In genomic region chr20:50085481-50086365, GRCh38 we compare ENCODE assay signal across 8 cellular contexts. TPM values are rescaled to one million over a fixed set of nuclear protein-coding genes. Genes with fewer than 3 reads are reported as not detected.
DNase-seq lines count a peak whose midpoint lies in the region; FAIRE-seq and TF ChIP-seq lines count a peak whose summit lies in the region.

No MANE protein-coding gene starts in this region.

- H3K9me3 ChIP-seq in A673 (ENCODE audit: low read depth, low read length, poor library complexity, severe bottlenecking) (no peaks in the 10 kb centered on the region), kidney (ENCODE audit: control insufficient read depth in 1 of 2, low read length in 2 of 2) (no peaks in the 10 kb centered on the region), spleen (no peaks in the 10 kb centered on the region)

- no TSS peak for BruUV-seq in A673 (replicated peaks; lab: Mats Ljungman, UMichigan)

- no peak overlapping the region for H3K4me3 ChIP-seq in A673 (ENCODE audit: low read depth, low read length, poor library complexity, severe bottlenecking)
- H3K4me3 ChIP-seq in kidney (ENCODE audit: low read length in 2 of 2) = peak overlapping the region in 1 of 2 donors; percentile 44
- H3K4me3 ChIP-seq in spleen = peak overlapping the region in 4 of 8 donors; percentile 8 to 63 (median 32)

- FAIRE-seq in kidney (lab: Jason Lieb, UNC) = no peak
- FAIRE-seq in H54 (lab: Jason Lieb, UNC) = no peak

- intact Hi-C loops in A673 (cut with micrococcal nuclease; ENCODE audit: unreplicated experiment) = no loop called here
- intact Hi-C loops in kidney (cut with DNase I) = no loop called here
- intact Hi-C loops in spleen (cut with DNase I; ENCODE audit: low total_unique reads) = no loop called here

- H3K36me3 ChIP-seq in A673 (ENCODE audit: insufficient read depth, low read length, poor library complexity, severe bottlenecking) (peaks cover 17% of the 10 kb centered on the region), kidney (ENCODE audit: control insufficient read depth in 1 of 2, insufficient read depth in 2 of 2, low read length in 2 of 2) (peaks cover 6 to 15% of the 10 kb centered on the region in 2 donors), spleen (peaks cover 0 to 67% (median 31%) of the 10 kb centered on the region in 6 donors)

- POLR2A ChIA-PET in A673 (lab: Charles Lee; ENCODE audit: low non-redundant PET) = no interaction called here
- POLR2A ChIA-PET in GM10248 (lab: Yijun Ruan, JAX) = interaction anchor here (0.6 kb wide), 1 partner anchor 26 kb away, joined by 3 read pairs; no protein-coding TSS in a partner anchor

- CTCF ChIA-PET in A673 (lab: Charles Lee) = interaction anchor here (0.5 to 3.7 kb wide), 6 partner anchors 10 to 354 kb away, joined by 3 to 15 read pairs (median 6); no protein-coding TSS in a partner anchor
- CTCF ChIA-PET in GM10248 (lab: Yijun Ruan, JAX) = interaction anchor here (0.6 to 8.3 kb wide), 34 partner anchors 9 to 395 kb away, joined by 3 to 124 read pairs (median 5); partner anchors contain the start of gene UBE2V1

- H3K9ac ChIP-seq in kidney (ENCODE audit: low read length in 2 of 2) = peak overlapping the region in 1 of 2 donors; percentile 53

- TF ChIP-seq POLR2A in spleen (IDR thresholded peaks at IDR 0.05) (no peak), H54 (IDR thresholded peaks at IDR 0.05; ENCODE audit: low read depth, low read length) (no peak)

- peak overlapping the region; percentile 67 for H3K27ac ChIP-seq in A673 (ENCODE audit: low read depth, low read length, poor library complexity, severe bottlenecking)
- peak overlapping the region; percentile 68 to 79 for H3K27ac ChIP-seq in kidney (ENCODE audit: low read depth in 2 of 2, low read length in 2 of 2)
- peak overlapping the region in 6 of 8 donors; percentile 34 to 78 (median 65) for H3K27ac ChIP-seq in spleen

- TF ChIP-seq CTCF in A673 (conservative IDR thresholded peaks at IDR 0.05; ENCODE audit: low read depth, low read length) = peak; percentile 90
- peak; percentile 77 for TF ChIP-seq CTCF in GM10248 (IDR thresholded peaks at IDR 0.05; ENCODE audit: control extremely low read depth, extremely low read depth, low read depth, missing control alignments)
- peak; percentile 59 for TF ChIP-seq CTCF in kidney (IDR thresholded peaks at IDR 0.05; ENCODE audit: borderline replicate concordance, extremely low read depth, insufficient read depth)
- TF ChIP-seq CTCF in spleen (IDR thresholded peaks at IDR 0.05 in 8 of 11, conservative IDR thresholded peaks at IDR 0.05 in 3 of 11) = peak; percentile 37 to 82 (median 74)

- WGBS in spleen, 5 donors = 1 to 12% (median 4%) methylated on average over 10 of the region's 10 CpGs

- H3K4me1 ChIP-seq in A673 (ENCODE audit: insufficient read depth, low read length, poor library complexity, severe bottlenecking) (peaks cover 20% of the 10 kb centered on the region), kidney (ENCODE audit: control insufficient read depth in 1 of 2, insufficient read depth in 1 of 2, low read depth in 1 of 2, low read length in 2 of 2) (peaks cover 7 to 10% of the 10 kb centered on the region in 2 donors), spleen (peaks cover 17 to 52% (median 25%) of the 10 kb centered on the region in 6 donors)

- DNase-seq in A673 (ENCODE audit: low spot score) = peak; percentile 85
- DNase-seq in GM10248 (ENCODE audit: extremely low spot score) = peak; percentile 72
- DNase-seq in NCI-H1436 (lab: John Stamatoyannopoulos, UW) = peak; percentile 60
- DNase-seq in T follicular helper cell (ENCODE audit: low read depth) = peak; percentile 15
- DNase-seq in cerebellum (ENCODE audit: low spot score) = peak; percentile 67
- DNase-seq in kidney = no peak
- no peak for DNase-seq in spleen
- no peak for DNase-seq in H54 (ENCODE audit: insufficient read length, low spot score)

- no peaks in the 10 kb centered on the region for H3K27me3 ChIP-seq in A673 (replicated peaks; ENCODE audit: insufficient read depth, low read depth, low read length, poor library complexity)
- H3K27me3 ChIP-seq in spleen (replicated peaks in 1 of 7) = no peaks in the 10 kb centered on the region

RNA-seq across cellular contexts. Expression of gene UBE2V1, which starts 27.2 kb away (rescaled TPM):
- total RNA-seq in A673 (2021) (169 and 203 TPM in 2 replicates), cerebellum (69.1 TPM), kidney (99.1 TPM), spleen (100 to 1,000 TPM; 110 to 140 (median 131) TPM)
- polyA plus RNA-seq in kidney (ENCODE audit: insufficient read depth, low read depth, low replicate concordance) (105 TPM), spleen (10 to 100 TPM; 62.3 to 76.9 (median 69.5) TPM)

Comparison
In these comparisons a context has a peak if more than half of its experiments do, and no peak if none do; other contexts are left out.
1. DNase-seq: peak in A673 (single experiment), GM10248 (single experiment), NCI-H1436 (single experiment), T follicular helper cell (single experiment) and cerebellum (single experiment); none in kidney (single experiment), spleen (single experiment) and H54 (single experiment).
2. Peak in every context shown above with its lines, with median percentiles within 50 percentile points of each other: H3K27ac ChIP-seq and CTCF ChIP-seq.